19 cellular contexts compared by ENCODE assay signal in genomic region chr12:78101946-78102635, GRCh38.
DNase-seq lines count a peak whose midpoint lies in the region; ATAC-seq, FAIRE-seq and TF ChIP-seq lines count a peak whose summit lies in the region.
"Had no signal": no experiment of that assay in that cellular context is flagged by ENCODE, and none has a peak within 500 bp of the region (broad histone marks: within the 10 kb centered on the region; RNA-seq: fewer than 3 reads in every experiment).

No MANE protein-coding gene starts in this region.

- 0 out of 2 replicates have a peak, but pooled peaks have one; percentile 1 for TF ChIP-seq CTCF in GM12874 (IDR thresholded peaks at IDR 0.05; ENCODE audit: insufficient read depth, low read depth, low read length)
- TF ChIP-seq CTCF in suprapubic skin (IDR thresholded peaks at IDR 0.05): no peak

- DNase-seq in ACHN (peak; percentile 25), RKO (ENCODE audit: low spot score) (peak; percentile 30), frontal cortex (ENCODE audit: low spot score in 2 of 2) (no peak), suprapubic skin (ENCODE audit: low spot score in 2 of 2) (no peak)
- DNase-seq: activated CD4-positive, alpha-beta T cell treated with anti-CD3 and anti-CD28 coated beads for 4 hours; activated naive CD8-positive, alpha-beta T cell treated with anti-CD3 and anti-CD28 coated beads for 36 hours; activated T-cell treated with anti-CD3 and anti-CD28 coated beads for 4 hours; caudate nucleus; heart left ventricle; midbrain; NCI-H1105 treated with DMSO at 0.1 percent for 48 hours; NCI-H526 treated with DMSO at 0.1 percent for 48 hours had no signal

- 85% methylated on average over 4 of the region's 4 CpGs for WGBS in suprapubic skin

- in situ Hi-C loops in ACHN (cut with HindIII; ENCODE audit: low pct_ligation_motif_present, low pct_unique_long_range_greater_than_20kb, low sequenced_read_pairs): no loop called here

- H3K27ac ChIP-seq in suprapubic skin: no peak overlapping the region
- H3K27ac ChIP-seq: heart left ventricle, parathyroid adenoma had no signal

- H3K9me3 ChIP-seq in suprapubic skin: no peaks in the 10 kb centered on the region
- H3K9me3 ChIP-seq: heart left ventricle had no signal

- no peak overlapping the region for H3K4me3 ChIP-seq in suprapubic skin
- H3K4me3 ChIP-seq: heart left ventricle had no signal

- no peak for ATAC-seq in HG03342 (IDR thresholded peaks at IDR 0.05; ENCODE audit: unreplicated experiment)
- no peak for ATAC-seq in GM19397 (IDR thresholded peaks at IDR 0.05; ENCODE audit: unreplicated experiment)
- ATAC-seq in GM19324 (IDR thresholded peaks at IDR 0.05; ENCODE audit: low FRiP score, unreplicated experiment): no peak
- ATAC-seq: heart left ventricle, HepG2 had no signal

- H3K27me3 ChIP-seq in suprapubic skin: no peaks in the 10 kb centered on the region
- H3K27me3 ChIP-seq: heart left ventricle had no signal

- peak; percentile 49 for FAIRE-seq in frontal cortex (lab: Jason Lieb, UNC)
- FAIRE-seq: GM12891, HepG2 had no signal

- no peak for TF ChIP-seq POLR2A in suprapubic skin (IDR thresholded peaks at IDR 0.05)

- peaks cover 3% of the 10 kb centered on the region for H3K4me1 ChIP-seq in suprapubic skin
- H3K4me1 ChIP-seq: heart left ventricle, parathyroid adenoma had no signal

- no peak for TF ChIP-seq EP300 in suprapubic skin (IDR thresholded peaks at IDR 0.05)

- no peaks in the 10 kb centered on the region for H3K36me3 ChIP-seq in suprapubic skin
- H3K36me3 ChIP-seq: heart left ventricle had no signal

Comparison
In these comparisons a context has a peak if more than half of its experiments do, and no peak if none do; other contexts are left out.
1. DNase-seq: peak in ACHN (single experiment) and RKO (single experiment); none in frontal cortex (0 of 2) and suprapubic skin (0 of 2).